ENCODE assay signal across 31 cellular contexts in genomic region chr9:1267581-1267980, GRCh38.
DNase-seq lines count a peak whose midpoint lies in the region; ATAC-seq and TF ChIP-seq lines count a peak whose summit lies in the region.
"Had no signal": no experiment of that assay in that cellular context is flagged by ENCODE, and none has a peak within 500 bp of the region (broad histone marks: within the 10 kb centered on the region; RNA-seq: fewer than 3 reads in every experiment).

No MANE protein-coding gene starts in this region.

- H3K4me1 Mint-ChIP-seq in T-cell = no peaks in the 10 kb centered on the region
- H3K4me1 Mint-ChIP-seq: activated naive CD8-positive, alpha-beta T cell treated with anti-CD3 and anti-CD28 coated beads for 36 hours; T-helper 17 cell had no signal

- no peak overlapping the region for H3K27ac ChIP-seq in body of pancreas
- H3K27ac ChIP-seq: SK-N-MC, tibial artery had no signal

- ATAC-seq in body of pancreas (peak; percentile 63), HG03439 (IDR thresholded peaks at IDR 0.05; ENCODE audit: unreplicated experiment) (no peak), GM19035 (IDR thresholded peaks at IDR 0.05; ENCODE audit: unreplicated experiment) (no peak), T-cell (replicated peaks in 1 of 4) (no peak)
- ATAC-seq: CD8-positive, alpha-beta T cell; sciatic nerve; T-helper 17 cell had no signal

- H3K4me3 Mint-ChIP-seq in T-cell = no peak overlapping the region
- H3K4me3 Mint-ChIP-seq: activated naive CD8-positive, alpha-beta T cell treated with anti-CD3 and anti-CD28 coated beads for 36 hours; activated T-cell treated with anti-CD3 and anti-CD28 coated beads, Interleukin-2, amount 50 U/mL, for 24 hours; CD8-positive, alpha-beta T cell; T-helper 17 cell had no signal

- peak; percentile 61 for DNase-seq in HT1080 (ENCODE audit: low read depth)
- peak; percentile 55 for DNase-seq in NCI-H2029 (lab: John Stamatoyannopoulos, UW)
- DNase-seq in body of pancreas = peak; percentile 50 to 78 (median 77)
- peak; percentile 60 for DNase-seq in mucosa of gallbladder (ENCODE audit: low spot score)
- no peak for DNase-seq in T-cell
- DNase-seq: ACHN; activated CD4-positive, alpha-beta T cell treated with anti-CD3 and anti-CD28 coated beads, Interleukin-2, amount 50 U/mL, for 1 hour; activated CD4-positive, CD25-positive, alpha-beta regulatory T cell; activated effector memory CD4-positive, alpha-beta T cell treated with anti-CD3 and anti-CD28 coated beads, Interleukin-2, amount 50 U/mL, for 16 hours; activated naive CD8-positive, alpha-beta T cell treated with anti-CD3 and anti-CD28 coated beads for 36 hours; activated T-cell treated with anti-CD3 and anti-CD28 coated beads, Interleukin-2, amount 50 U/mL, for 24 hours; anterior cingulate cortex; BE2C; CD8-positive, alpha-beta T cell; Kasumi-1; kidney glomerular epithelial cell; mesenchymal stem cell; NCI-H1048; NCI-H187 treated with DMSO at 0.1 percent for 48 hours; NCI-H226; NCI-H82; OCI-M1; posterior cingulate gyrus; stimulated activated CD4-positive, alpha-beta T cell treated with anti-CD3 and anti-CD28 coated beads, Interleukin-4, amount 100 ng/mL, for 1 hour; T-helper 17 cell; tibial artery had no signal

- no peak for TF ChIP-seq POLR2A in body of pancreas (IDR thresholded peaks at IDR 0.05)

- TF ChIP-seq CTCF in body of pancreas (IDR thresholded peaks at IDR 0.05) = no peak

- no peaks in the 10 kb centered on the region for H3K4me1 ChIP-seq in body of pancreas
- H3K4me1 ChIP-seq: BE2C, tibial artery had no signal

- H3K4me3 ChIP-seq in body of pancreas = no peak overlapping the region
- H3K4me3 ChIP-seq: GM12878, SK-N-MC, tibial artery had no signal

- H3K27me3 Mint-ChIP-seq in T-cell = peaks cover 0 to 3% of the 10 kb centered on the region in 2 donors
- H3K27me3 Mint-ChIP-seq: T-helper 17 cell had no signal

- CTCF ChIA-PET in T-cell (lab: Charles Lee) = no interaction called here

- H3K36me3 Mint-ChIP-seq in T-cell = no peaks in the 10 kb centered on the region
- H3K36me3 Mint-ChIP-seq: activated naive CD8-positive, alpha-beta T cell treated with anti-CD3 and anti-CD28 coated beads for 36 hours; CD8-positive, alpha-beta T cell had no signal

- no peak overlapping the region for H3K27ac Mint-ChIP-seq in T-cell
- H3K27ac Mint-ChIP-seq: activated naive CD8-positive, alpha-beta T cell treated with anti-CD3 and anti-CD28 coated beads for 36 hours; activated T-cell treated with anti-CD3 and anti-CD28 coated beads, Interleukin-2, amount 50 U/mL, for 24 hours; CD8-positive, alpha-beta T cell; T-helper 17 cell had no signal

- WGBS in body of pancreas, 2 donors = 42 to 54% methylated on average over 5 of the region's 5 CpGs

- intact Hi-C loops in body of pancreas (cut with DNase I) = no loop called here

- H3K9me3 Mint-ChIP-seq in T-cell = peaks cover 0 to 10% (median 0%) of the 10 kb centered on the region in 3 donors
- H3K9me3 Mint-ChIP-seq: activated naive CD8-positive, alpha-beta T cell treated with anti-CD3 and anti-CD28 coated beads for 36 hours; activated T-cell treated with anti-CD3 and anti-CD28 coated beads, Interleukin-2, amount 50 U/mL, for 24 hours; CD8-positive, alpha-beta T cell had no signal

- no peaks in the 10 kb centered on the region for H3K36me3 ChIP-seq in body of pancreas (replicated peaks in 1 of 2; ENCODE audit: insufficient read depth in 1 of 2, low read depth in 2 of 2)
- H3K36me3 ChIP-seq: BE2C, tibial artery had no signal

- no peaks in the 10 kb centered on the region for H3K27me3 ChIP-seq in body of pancreas
- H3K27me3 ChIP-seq: BE2C, tibial artery had no signal

- no peaks in the 10 kb centered on the region for H3K9me3 ChIP-seq in body of pancreas
- H3K9me3 ChIP-seq: BE2C, tibial artery had no signal

- POLR2A ChIA-PET in T-cell (lab: Charles Lee) = no interaction called here

Comparison
In these comparisons a context has a peak if more than half of its experiments do, and no peak if none do; other contexts are left out.
1. DNase-seq: peak in HT1080 (single experiment), NCI-H2029 (single experiment), body of pancreas (4 of 4) and mucosa of gallbladder (single experiment); none in T-cell (0 of 34).